Comparison of ENCODE assay signal across 11 cellular contexts in the genomic region with DNA sequence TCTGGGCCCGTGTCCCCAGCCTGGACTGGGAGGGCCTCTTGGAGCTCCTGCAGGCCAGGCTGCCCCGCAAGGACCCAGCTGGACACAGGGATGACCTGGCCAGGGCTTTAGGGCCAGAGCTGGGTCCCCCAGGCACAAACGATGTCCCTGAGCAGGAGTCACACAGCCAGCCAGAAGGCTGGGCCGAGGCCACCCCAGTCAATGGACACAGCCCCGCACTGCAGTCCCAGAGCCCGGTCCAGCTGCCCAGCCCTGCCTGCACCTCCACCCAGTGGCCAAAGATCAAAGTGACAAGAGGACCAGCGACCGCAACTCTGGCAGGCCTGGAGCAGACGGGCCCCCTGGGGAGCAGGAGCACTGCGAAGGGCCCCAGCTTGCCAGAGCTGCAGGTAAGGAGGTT. TPM values are rescaled to one million over a fixed set of nuclear protein-coding genes. Genes with fewer than 3 reads are reported as not detected.
A peak's percentile ranks its signal among the peaks of the same experiment; 100 is the strongest.
DNase-seq lines count a peak whose midpoint lies in the region; ATAC-seq, FAIRE-seq and TF ChIP-seq lines count a peak whose summit lies in the region.
"Had no signal": no experiment of that assay in that cellular context is flagged by ENCODE, and none has a peak within 500 bp of the region (broad histone marks: within the 10 kb centered on the region; RNA-seq: fewer than 3 reads in every experiment).

No MANE protein-coding gene starts in this region.

- peak; percentile 24 to 57 for TF ChIP-seq CTCF in endothelial cell of umbilical vein (IDR thresholded peaks at IDR 0.05; ENCODE audit: extremely low read depth in 1 of 2, insufficient read depth in 1 of 2, low read depth in 1 of 2, low read length in 2 of 2)

- no peaks in the 10 kb centered on the region for H3K9me3 ChIP-seq in endothelial cell of umbilical vein (replicated peaks; ENCODE audit: control insufficient read depth, insufficient read depth, low read length)
- H3K9me3 ChIP-seq: HAP-1 had no signal

- H3K36me3 ChIP-seq in endothelial cell of umbilical vein (ENCODE audit: control insufficient read depth in 2 of 2, extremely low read depth in 1 of 2, insufficient read depth in 2 of 2, low read length in 2 of 2) (no peaks in the 10 kb centered on the region), mesendoderm (ENCODE audit: control insufficient read depth, insufficient read depth, low read length) (no peaks in the 10 kb centered on the region)
- H3K36me3 ChIP-seq: HAP-1 had no signal

- H3K9ac ChIP-seq in endothelial cell of umbilical vein (replicated peaks; ENCODE audit: extremely low read depth, insufficient read depth, low read length) (no peak overlapping the region), mesendoderm (ENCODE audit: low read length) (no peak overlapping the region)

- H2AK5ac ChIP-seq in mesendoderm (ENCODE audit: low read length): no peak overlapping the region

- CTCF ChIA-PET in endothelial cell of umbilical vein (lab: Charles Lee): interaction anchor here (0.7 to 4.5 kb wide), 9 partner anchors 19 to 144 kb away, joined by 3 to 48 read pairs (median 3); a partner anchor contains a TSS

- WGBS in mesendoderm (ENCODE audit: extremely low coverage, insufficient coverage, low lambda C conversion rate): no CpG with 5 or more reads among the region's 10 CpGs

- intact Hi-C loops in endothelial cell of umbilical vein (cut with micrococcal nuclease): loop anchor here (1.0 kb wide), 2 partner anchors 92 to 112 kb away; no protein-coding TSS in a partner anchor

- H3K9me1 ChIP-seq in endothelial cell of umbilical vein (replicated peaks; ENCODE audit: control insufficient read depth, extremely low read depth, insufficient read depth, low read length): no peaks in the 10 kb centered on the region

- H4K5ac ChIP-seq in mesendoderm (ENCODE audit: low read length): no peak overlapping the region

- H2AFZ ChIP-seq in endothelial cell of umbilical vein (ENCODE audit: low read depth, low read length): no peak overlapping the region

- no peak overlapping the region for H3K27ac ChIP-seq in endothelial cell of umbilical vein (ENCODE audit: insufficient read depth, low read depth, low read length)
- no peak overlapping the region for H3K27ac ChIP-seq in mesendoderm (ENCODE audit: low read depth, low read length)

- H4K20me1 ChIP-seq in endothelial cell of umbilical vein (replicated peaks; ENCODE audit: control insufficient read depth, extremely low read depth, insufficient read depth, low read length): no peaks in the 10 kb centered on the region

- ATAC-seq in HG02610 (IDR thresholded peaks at IDR 0.05; ENCODE audit: unreplicated experiment): no peak
- ATAC-seq in GM19035 (IDR thresholded peaks at IDR 0.05; ENCODE audit: unreplicated experiment): no peak

- no peak overlapping the region for H2BK15ac ChIP-seq in mesendoderm (replicated peaks; ENCODE audit: low read depth)

- FAIRE-seq in endothelial cell of umbilical vein (lab: Jason Lieb, UNC): no peak

- POLR2A ChIA-PET in endothelial cell of umbilical vein (lab: Charles Lee): no interaction called here

- H4K8ac ChIP-seq in mesendoderm (ENCODE audit: low read depth, low read length): no peak overlapping the region

- H2BK120ac ChIP-seq in mesendoderm (ENCODE audit: low read depth, low read length): no peak overlapping the region

- H3K4me2 ChIP-seq in endothelial cell of umbilical vein (ENCODE audit: insufficient read depth, low read length) (no peak overlapping the region), mesendoderm (ENCODE audit: low read length) (no peak overlapping the region)

- no peak overlapping the region for H3K23ac ChIP-seq in mesendoderm (ENCODE audit: low read length)

- H3K4ac ChIP-seq in mesendoderm (ENCODE audit: low read depth, low read length): no peak overlapping the region

- peak; percentile 69 for DNase-seq in AG08395 (ENCODE audit: low spot score)
- DNase-seq in M059J (ENCODE audit: low read depth): peak; percentile 53
- DNase-seq in endothelial cell of umbilical vein (ENCODE audit: low read depth, low spot score): no peak
- DNase-seq in mesendoderm: peak; percentile 73
- no peak for DNase-seq in activated gamma-delta T cell treated with Interleukin-2 at 50 U/mL for 16 hours
- no peak for DNase-seq in NCI-H774 (lab: John Stamatoyannopoulos, UW)
- DNase-seq: DMS 273 treated with DMSO at 0.1 percent for 48 hours, NCI-H69 had no signal

- H3K79me1 ChIP-seq in mesendoderm (ENCODE audit: low read length): no peaks in the 10 kb centered on the region

- BruUV-seq in endothelial cell of umbilical vein (replicated peaks; lab: Mats Ljungman, UMichigan): no TSS peak

- dilution Hi-C loops in endothelial cell of umbilical vein (cut with MboI; ENCODE audit: extremely low pct_ligation_motif_present, low sequenced_read_pairs): no loop called here

- no peak for TF ChIP-seq POLR2A in endothelial cell of umbilical vein (IDR thresholded peaks at IDR 0.05; ENCODE audit: low read depth, low read length)

- H3K4me3 ChIP-seq in endothelial cell of umbilical vein (replicated peaks in 1 of 3; ENCODE audit: insufficient read depth in 1 of 3, low read depth in 1 of 3, low read length in 3 of 3) (no peak overlapping the region), mesendoderm (ENCODE audit: low read length) (no peak overlapping the region)
- H3K4me3 ChIP-seq: HAP-1 had no signal

- H3K4me1 ChIP-seq in endothelial cell of umbilical vein (ENCODE audit: control insufficient read depth, extremely low read depth, insufficient read depth, low read length) (no peaks in the 10 kb centered on the region), mesendoderm (ENCODE audit: control insufficient read depth, low read depth, low read length) (no peaks in the 10 kb centered on the region)
- H3K4me1 ChIP-seq: HAP-1 had no signal

- H3K56ac ChIP-seq in mesendoderm (ENCODE audit: low read length): no peak overlapping the region

- H2BK5ac ChIP-seq in mesendoderm (ENCODE audit: low read length): no peak overlapping the region

- H3K18ac ChIP-seq in mesendoderm (ENCODE audit: low read length): no peak overlapping the region

- H3K79me2 ChIP-seq in endothelial cell of umbilical vein (ENCODE audit: control insufficient read depth, insufficient read depth, low read length) (no peaks in the 10 kb centered on the region), mesendoderm (ENCODE audit: control insufficient read depth, insufficient read depth, low read length) (no peaks in the 10 kb centered on the region)

- H3K27me3 ChIP-seq in endothelial cell of umbilical vein (ENCODE audit: control insufficient read depth in 2 of 2, insufficient read depth in 2 of 2, low read length in 2 of 2) (no peaks in the 10 kb centered on the region), mesendoderm (ENCODE audit: insufficient read depth, low read length, poor library complexity) (no peaks in the 10 kb centered on the region)

TF ChIP-seq in endothelial cell of umbilical vein, 7 proteins besides CTCF, POLR2A, EP300 and RAD21:
- no peak for TF ChIP-seq EZH2 (IDR thresholded peaks at IDR 0.05; ENCODE audit: borderline replicate concordance, low read depth, low read length, severe bottlenecking)
- no peak for TF ChIP-seq POLR2AphosphoS5 (IDR thresholded peaks at IDR 0.05; ENCODE audit: insufficient read depth, low read depth, low read length)
- no peak for TF ChIP-seq FOS (IDR thresholded peaks at IDR 0.05; ENCODE audit: borderline replicate concordance, insufficient read depth, low read length)
- TF ChIP-seq, protein P1, sequence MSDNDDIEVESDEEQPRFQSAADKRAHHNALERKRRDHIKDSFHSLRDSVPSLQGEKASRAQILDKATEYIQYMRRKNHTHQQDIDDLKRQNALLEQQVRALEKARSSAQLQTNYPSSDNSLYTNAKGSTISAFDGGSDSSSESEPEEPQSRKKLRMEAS (IDR thresholded peaks at IDR 0.05; ENCODE audit: insufficient read depth, insufficient read length): no peak
- TF ChIP-seq JUN (IDR thresholded peaks at IDR 0.05; ENCODE audit: borderline replicate concordance, insufficient read depth, insufficient read length, low read depth): no peak
- no peak for TF ChIP-seq MYC (IDR thresholded peaks at IDR 0.05; ENCODE audit: low read depth, low read length)

RNA-seq across cellular contexts. Expression of a gene that starts 38.2 kb away (rescaled TPM):
- 42.5 and 68.1 TPM in 2 replicates for total RNA-seq in M059J (2014; rRNA removed; shearing (Covaris generic))
- 104 TPM in 2 replicates for total RNA-seq in endothelial cell of umbilical vein
- polyA plus RNA-seq in endothelial cell of umbilical vein: 53.8 and 60.6 TPM in 2 replicates
- 63.6 and 79.0 TPM in 2 replicates for polyA plus RNA-seq in endothelial cell of umbilical vein (2011; cell fraction: cytosol; rRNA removed)
- polyA plus RNA-seq in endothelial cell of umbilical vein (2011; cell fraction: nucleus; rRNA removed): 47.6 and 54.0 TPM in 2 replicates
- 54.5 and 57.2 TPM in 2 replicates for polyA plus RNA-seq in endothelial cell of umbilical vein (2012)
- 107 and 137 TPM in 2 replicates for polyA minus RNA-seq in endothelial cell of umbilical vein
- polyA minus RNA-seq in endothelial cell of umbilical vein (2011; cell fraction: cytosol; rRNA and poly(A)+ RNA removed): 14.3 TPM
- 37.7 and 39.5 TPM in 2 replicates for polyA minus RNA-seq in endothelial cell of umbilical vein (2011; cell fraction: nucleus; rRNA and poly(A)+ RNA removed)
- polyA plus RNA-seq in mesendoderm (2013, experiment 1 of 2): 23.7 TPM
- 25.5 TPM for polyA plus RNA-seq in mesendoderm (2013, experiment 2 of 2)

RNA-seq across cellular contexts. Expression of a gene that starts 48.9 kb away (rescaled TPM):
- 20.6 and 25.9 TPM in 2 replicates for total RNA-seq in M059J (2014; rRNA removed; shearing (Covaris generic))
- total RNA-seq in endothelial cell of umbilical vein: 29.1 and 31.5 TPM in 2 replicates
- polyA plus RNA-seq in endothelial cell of umbilical vein: 22.0 and 23.2 TPM in 2 replicates
- polyA plus RNA-seq in endothelial cell of umbilical vein (2011; cell fraction: cytosol; rRNA removed): 28.0 and 29.6 TPM in 2 replicates
- polyA plus RNA-seq in endothelial cell of umbilical vein (2011; cell fraction: nucleus; rRNA removed): 38.0 and 54.7 TPM in 2 replicates
- polyA plus RNA-seq in endothelial cell of umbilical vein (2012): 14.6 and 17.9 TPM in 2 replicates
- polyA minus RNA-seq in endothelial cell of umbilical vein: 11.6 and 13.0 TPM in 2 replicates
- 10.0 TPM for polyA minus RNA-seq in endothelial cell of umbilical vein (2011; cell fraction: cytosol; rRNA and poly(A)+ RNA removed)
- polyA minus RNA-seq in endothelial cell of umbilical vein (2011; cell fraction: nucleus; rRNA and poly(A)+ RNA removed): 8.0 and 12.8 TPM in 2 replicates
- 36.8 TPM for polyA plus RNA-seq in mesendoderm (2013, experiment 1 of 2)
- polyA plus RNA-seq in mesendoderm (2013, experiment 2 of 2): 36.3 TPM

RNA-seq across cellular contexts. Expression of a gene that starts 59.6 kb away (rescaled TPM):
- total RNA-seq in M059J (2014; rRNA removed; shearing (Covaris generic)): 2,501 and 2,563 TPM in 2 replicates
- 2,698 and 3,340 TPM in 2 replicates for total RNA-seq in endothelial cell of umbilical vein
- polyA plus RNA-seq in endothelial cell of umbilical vein: 13,642 and 14,745 TPM in 2 replicates
- polyA plus RNA-seq in endothelial cell of umbilical vein (2011; cell fraction: cytosol; rRNA removed): 7,658 and 7,748 TPM in 2 replicates
- 1,908 and 1,936 TPM in 2 replicates for polyA plus RNA-seq in endothelial cell of umbilical vein (2011; cell fraction: nucleus; rRNA removed)
- polyA plus RNA-seq in endothelial cell of umbilical vein (2012): 4,419 and 5,787 TPM in 2 replicates
- polyA minus RNA-seq in endothelial cell of umbilical vein: 3,664 and 4,504 TPM in 2 replicates
- polyA minus RNA-seq in endothelial cell of umbilical vein (2011; cell fraction: cytosol; rRNA and poly(A)+ RNA removed): 162 TPM
- 352 and 404 TPM in 2 replicates for polyA minus RNA-seq in endothelial cell of umbilical vein (2011; cell fraction: nucleus; rRNA and poly(A)+ RNA removed)
- polyA plus RNA-seq in mesendoderm (2013, experiment 1 of 2): 18.5 TPM
- 18.7 TPM for polyA plus RNA-seq in mesendoderm (2013, experiment 2 of 2)

Comparison
In these comparisons a context has a peak if more than half of its experiments do, and no peak if none do; other contexts are left out.
1. DNase-seq: peak in AG08395 (single experiment), M059J (single experiment) and mesendoderm (single experiment); none in endothelial cell of umbilical vein (single experiment), activated gamma-delta T cell treated with Interleukin-2 at 50 U/mL for 16 hours (single experiment) and NCI-H774 (single experiment).